1 cellular context compared by ENCODE assay signal in the genomic region with DNA sequence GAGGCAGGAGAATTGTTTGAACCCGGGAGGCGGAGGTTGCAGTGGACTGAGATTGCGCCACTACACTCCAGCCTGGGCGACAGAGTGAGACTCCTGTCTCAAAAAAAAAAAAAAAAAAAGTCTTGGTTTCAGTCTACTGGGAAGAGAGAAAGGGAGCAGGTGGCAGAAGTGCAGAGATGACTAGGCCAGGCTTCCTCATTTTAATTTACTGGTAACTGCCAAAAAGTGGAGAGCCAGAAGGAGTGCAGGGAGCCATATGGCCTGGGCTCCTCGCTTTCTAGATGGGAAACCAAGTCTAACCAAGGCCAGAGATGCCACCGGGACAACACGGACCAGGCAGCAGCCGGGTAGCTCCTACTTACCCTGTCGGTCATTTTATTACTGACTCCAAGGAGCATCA.
TF ChIP-seq lines count a peak whose summit lies in the region.

No MANE protein-coding gene starts in this region.

TF ChIP-seq in WTC11, 78 proteins besides CTCF, POLR2A, EP300 and RAD21 (continued from another document):
- TF ChIP-seq, protein P1, sequence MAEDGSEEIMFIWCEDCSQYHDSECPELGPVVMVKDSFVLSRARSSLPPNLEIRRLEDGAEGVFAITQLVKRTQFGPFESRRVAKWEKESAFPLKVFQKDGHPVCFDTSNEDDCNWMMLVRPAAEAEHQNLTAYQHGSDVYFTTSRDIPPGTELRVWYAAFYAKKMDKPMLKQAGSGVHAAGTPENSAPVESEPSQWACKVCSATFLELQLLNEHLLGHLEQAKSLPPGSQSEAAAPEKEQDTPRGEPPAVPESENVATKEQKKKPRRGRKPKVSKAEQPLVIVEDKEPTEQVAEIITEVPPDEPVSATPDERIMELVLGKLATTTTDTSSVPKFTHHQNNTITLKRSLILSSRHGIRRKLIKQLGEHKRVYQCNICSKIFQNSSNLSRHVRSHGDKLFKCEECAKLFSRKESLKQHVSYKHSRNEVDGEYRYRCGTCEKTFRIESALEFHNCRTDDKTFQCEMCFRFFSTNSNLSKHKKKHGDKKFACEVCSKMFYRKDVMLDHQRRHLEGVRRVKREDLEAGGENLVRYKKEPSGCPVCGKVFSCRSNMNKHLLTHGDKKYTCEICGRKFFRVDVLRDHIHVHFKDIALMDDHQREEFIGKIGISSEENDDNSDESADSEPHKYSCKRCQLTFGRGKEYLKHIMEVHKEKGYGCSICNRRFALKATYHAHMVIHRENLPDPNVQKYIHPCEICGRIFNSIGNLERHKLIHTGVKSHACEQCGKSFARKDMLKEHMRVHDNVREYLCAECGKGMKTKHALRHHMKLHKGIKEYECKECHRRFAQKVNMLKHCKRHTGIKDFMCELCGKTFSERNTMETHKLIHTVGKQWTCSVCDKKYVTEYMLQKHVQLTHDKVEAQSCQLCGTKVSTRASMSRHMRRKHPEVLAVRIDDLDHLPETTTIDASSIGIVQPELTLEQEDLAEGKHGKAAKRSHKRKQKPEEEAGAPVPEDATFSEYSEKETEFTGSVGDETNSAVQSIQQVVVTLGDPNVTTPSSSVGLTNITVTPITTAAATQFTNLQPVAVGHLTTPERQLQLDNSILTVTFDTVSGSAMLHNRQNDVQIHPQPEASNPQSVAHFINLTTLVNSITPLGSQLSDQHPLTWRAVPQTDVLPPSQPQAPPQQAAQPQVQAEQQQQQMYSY (CRISPR knock-in tag; IDR thresholded peaks at IDR 0.05) = no peak
- no peak for TF ChIP-seq MXD4 (CRISPR knock-in tag; IDR thresholded peaks at IDR 0.05; ENCODE audit: borderline replicate concordance)
- TF ChIP-seq, protein P2, sequence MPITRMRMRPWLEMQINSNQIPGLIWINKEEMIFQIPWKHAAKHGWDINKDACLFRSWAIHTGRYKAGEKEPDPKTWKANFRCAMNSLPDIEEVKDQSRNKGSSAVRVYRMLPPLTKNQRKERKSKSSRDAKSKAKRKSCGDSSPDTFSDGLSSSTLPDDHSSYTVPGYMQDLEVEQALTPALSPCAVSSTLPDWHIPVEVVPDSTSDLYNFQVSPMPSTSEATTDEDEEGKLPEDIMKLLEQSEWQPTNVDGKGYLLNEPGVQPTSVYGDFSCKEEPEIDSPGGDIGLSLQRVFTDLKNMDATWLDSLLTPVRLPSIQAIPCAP (CRISPR knock-in tag; IDR thresholded peaks at IDR 0.05) = no peak
- TF ChIP-seq, protein P3, sequence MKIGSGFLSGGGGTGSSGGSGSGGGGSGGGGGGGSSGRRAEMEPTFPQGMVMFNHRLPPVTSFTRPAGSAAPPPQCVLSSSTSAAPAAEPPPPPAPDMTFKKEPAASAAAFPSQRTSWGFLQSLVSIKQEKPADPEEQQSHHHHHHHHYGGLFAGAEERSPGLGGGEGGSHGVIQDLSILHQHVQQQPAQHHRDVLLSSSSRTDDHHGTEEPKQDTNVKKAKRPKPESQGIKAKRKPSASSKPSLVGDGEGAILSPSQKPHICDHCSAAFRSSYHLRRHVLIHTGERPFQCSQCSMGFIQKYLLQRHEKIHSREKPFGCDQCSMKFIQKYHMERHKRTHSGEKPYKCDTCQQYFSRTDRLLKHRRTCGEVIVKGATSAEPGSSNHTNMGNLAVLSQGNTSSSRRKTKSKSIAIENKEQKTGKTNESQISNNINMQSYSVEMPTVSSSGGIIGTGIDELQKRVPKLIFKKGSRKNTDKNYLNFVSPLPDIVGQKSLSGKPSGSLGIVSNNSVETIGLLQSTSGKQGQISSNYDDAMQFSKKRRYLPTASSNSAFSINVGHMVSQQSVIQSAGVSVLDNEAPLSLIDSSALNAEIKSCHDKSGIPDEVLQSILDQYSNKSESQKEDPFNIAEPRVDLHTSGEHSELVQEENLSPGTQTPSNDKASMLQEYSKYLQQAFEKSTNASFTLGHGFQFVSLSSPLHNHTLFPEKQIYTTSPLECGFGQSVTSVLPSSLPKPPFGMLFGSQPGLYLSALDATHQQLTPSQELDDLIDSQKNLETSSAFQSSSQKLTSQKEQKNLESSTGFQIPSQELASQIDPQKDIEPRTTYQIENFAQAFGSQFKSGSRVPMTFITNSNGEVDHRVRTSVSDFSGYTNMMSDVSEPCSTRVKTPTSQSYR (CRISPR knock-in tag; IDR thresholded peaks at IDR 0.05) = no peak
- TF ChIP-seq, protein P4, sequence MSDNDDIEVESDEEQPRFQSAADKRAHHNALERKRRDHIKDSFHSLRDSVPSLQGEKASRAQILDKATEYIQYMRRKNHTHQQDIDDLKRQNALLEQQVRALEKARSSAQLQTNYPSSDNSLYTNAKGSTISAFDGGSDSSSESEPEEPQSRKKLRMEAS (CRISPR knock-in tag; IDR thresholded peaks at IDR 0.05) = no peak
- TF ChIP-seq, protein P5, sequence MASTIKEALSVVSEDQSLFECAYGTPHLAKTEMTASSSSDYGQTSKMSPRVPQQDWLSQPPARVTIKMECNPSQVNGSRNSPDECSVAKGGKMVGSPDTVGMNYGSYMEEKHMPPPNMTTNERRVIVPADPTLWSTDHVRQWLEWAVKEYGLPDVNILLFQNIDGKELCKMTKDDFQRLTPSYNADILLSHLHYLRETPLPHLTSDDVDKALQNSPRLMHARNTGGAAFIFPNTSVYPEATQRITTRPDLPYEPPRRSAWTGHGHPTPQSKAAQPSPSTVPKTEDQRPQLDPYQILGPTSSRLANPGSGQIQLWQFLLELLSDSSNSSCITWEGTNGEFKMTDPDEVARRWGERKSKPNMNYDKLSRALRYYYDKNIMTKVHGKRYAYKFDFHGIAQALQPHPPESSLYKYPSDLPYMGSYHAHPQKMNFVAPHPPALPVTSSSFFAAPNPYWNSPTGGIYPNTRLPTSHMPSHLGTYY (CRISPR knock-in tag; IDR thresholded peaks at IDR 0.05) = no peak
- TF ChIP-seq TP53 (CRISPR knock-in tag; IDR thresholded peaks at IDR 0.05) = no peak
